In genomic region chr14:60327447-60328331, GRCh38 we compare ENCODE assay signal across 8 cellular contexts.
DNase-seq lines count a peak whose midpoint lies in the region; ATAC-seq and TF ChIP-seq lines count a peak whose summit lies in the region.

No MANE protein-coding gene starts in this region.

- TF ChIP-seq CTCF in lower lobe of right lung (IDR thresholded peaks at IDR 0.05): no peak

- H3K4me1 Mint-ChIP-seq in T-helper 1 cell treated with Interleukin-12 subunit alpha and Interleukin-12 subunit beta and Interleukin-4 antibody, amounts not matched to agents 30 μg/mL and 1 μg/mL, for 36 hours (ENCODE audit: low read depth): peaks cover 29% of the 10 kb centered on the region

- H3K9me3 Mint-ChIP-seq in T-helper 1 cell treated with Interleukin-12 subunit alpha and Interleukin-12 subunit beta and Interleukin-4 antibody, amounts not matched to agents 30 μg/mL and 1 μg/mL, for 36 hours: no peaks in the 10 kb centered on the region

- peaks cover 14% of the 10 kb centered on the region for H3K27me3 ChIP-seq in lower lobe of right lung (ENCODE audit: low read depth)

- H3K36me3 ChIP-seq in lower lobe of right lung: no peaks in the 10 kb centered on the region

- H3K36me3 Mint-ChIP-seq in T-helper 1 cell treated with Interleukin-12 subunit alpha and Interleukin-12 subunit beta and Interleukin-4 antibody, amounts not matched to agents 30 μg/mL and 1 μg/mL, for 36 hours (ENCODE audit: low read depth): no peaks in the 10 kb centered on the region

- H3K9me3 ChIP-seq in lower lobe of right lung: no peaks in the 10 kb centered on the region

- H3K4me1 ChIP-seq in lower lobe of right lung: peaks cover 18% of the 10 kb centered on the region

- peak overlapping the region; percentile 43 for H3K4me3 ChIP-seq in lower lobe of right lung

- peak overlapping the region; percentile 86 for H3K4me3 Mint-ChIP-seq in T-helper 1 cell treated with Interleukin-12 subunit alpha and Interleukin-12 subunit beta and Interleukin-4 antibody, amounts not matched to agents 30 μg/mL and 1 μg/mL, for 36 hours

- intact Hi-C loops in lower lobe of right lung (cut with DNase I): no loop called here

- H3K27ac Mint-ChIP-seq in T-helper 1 cell treated with Interleukin-12 subunit alpha and Interleukin-12 subunit beta and Interleukin-4 antibody, amounts not matched to agents 30 μg/mL and 1 μg/mL, for 36 hours: peak overlapping the region; percentile 14

- peak; percentile 52 for ATAC-seq in GM19463 (IDR thresholded peaks at IDR 0.05; ENCODE audit: unreplicated experiment)
- peak; percentile 42 to 57 for ATAC-seq in lower lobe of right lung

- peaks cover 36% of the 10 kb centered on the region for H3K27me3 Mint-ChIP-seq in T-helper 1 cell treated with Interleukin-12 subunit alpha and Interleukin-12 subunit beta and Interleukin-4 antibody, amounts not matched to agents 30 μg/mL and 1 μg/mL, for 36 hours (ENCODE audit: low read depth)

- peak; percentile 86 for DNase-seq in DMS53 (lab: John Stamatoyannopoulos, UW)
- DNase-seq in HT-29 (ENCODE audit: low spot score): peak; percentile 34
- DNase-seq in central memory CD4-positive, alpha-beta T cell: peak; percentile 13
- peak; percentile 56 for DNase-seq in lower lobe of right lung
- DNase-seq in stimulated activated CD8-positive, alpha-beta memory T cell treated with anti-CD3 and anti-CD28 coated beads, Interleukin-4, amount 100 ng/mL, for 48 hours: peak; percentile 57
- DNase-seq in kidney glomerular epithelial cell (lab: John Stamatoyannopoulos, UW): no peak

- no peak overlapping the region for H3K27ac ChIP-seq in lower lobe of right lung
